ENCODE assay signal across 15 cellular contexts in genomic region chr9:5452286-5452609, GRCh38. TPM values are rescaled to one million over a fixed set of nuclear protein-coding genes. Genes with fewer than 3 reads are reported as not detected.
DNase-seq lines count a peak whose midpoint lies in the region; FAIRE-seq and TF ChIP-seq lines count a peak whose summit lies in the region.
"Had no signal": no experiment of that assay in that cellular context is flagged by ENCODE, and none has a peak within 500 bp of the region (broad histone marks: within the 10 kb centered on the region; RNA-seq: fewer than 3 reads in every experiment).

No MANE protein-coding gene starts in this region.

- H3K4me3 ChIP-seq in neutrophil (ENCODE audit: low read depth in 1 of 2, low read length in 1 of 2): no peak overlapping the region
- H3K4me3 ChIP-seq: gastroesophageal sphincter, smooth muscle cell had no signal

- H3K4me1 Mint-ChIP-seq in T-helper 2 cell treated with Interferon-gamma antibody and Interleukin-4, amounts not matched to agents 5 μg/mL and 100 μg/mL, for 36 hours (ENCODE audit: low read depth): peaks cover 55% of the 10 kb centered on the region
- H3K4me1 Mint-ChIP-seq in activated naive CD8-positive, alpha-beta T cell treated with anti-CD3 and anti-CD28 coated beads for 36 hours: peaks cover 71% of the 10 kb centered on the region

- TF ChIP-seq CTCF in neutrophil (IDR thresholded peaks at IDR 0.05): no peak

- H3K27me3 Mint-ChIP-seq in T-helper 2 cell treated with Interferon-gamma antibody and Interleukin-4, amounts not matched to agents 5 μg/mL and 100 μg/mL, for 36 hours (ENCODE audit: low read depth): no peaks in the 10 kb centered on the region
- H3K27me3 Mint-ChIP-seq in activated naive CD8-positive, alpha-beta T cell treated with anti-CD3 and anti-CD28 coated beads for 36 hours: no peaks in the 10 kb centered on the region

- H3K27ac ChIP-seq in neutrophil: peak overlapping the region; percentile 52

- no peaks in the 10 kb centered on the region for H3K36me3 ChIP-seq in neutrophil

- peak overlapping the region; percentile 51 for H3K27ac Mint-ChIP-seq in T-helper 2 cell treated with Interferon-gamma antibody and Interleukin-4, amounts not matched to agents 5 μg/mL and 100 μg/mL, for 36 hours
- peak overlapping the region; percentile 95 for H3K27ac Mint-ChIP-seq in activated naive CD8-positive, alpha-beta T cell treated with anti-CD3 and anti-CD28 coated beads for 36 hours

- H3K4me3 Mint-ChIP-seq in T-helper 2 cell treated with Interferon-gamma antibody and Interleukin-4, amounts not matched to agents 5 μg/mL and 100 μg/mL, for 36 hours: peak overlapping the region; percentile 89
- peak overlapping the region; percentile 96 for H3K4me3 Mint-ChIP-seq in activated naive CD8-positive, alpha-beta T cell treated with anti-CD3 and anti-CD28 coated beads for 36 hours
- H3K4me3 Mint-ChIP-seq: neural crest cell had no signal

- intact Hi-C loops in head of caudate nucleus (cut with DNase I): loop anchor here (10.0 kb wide), 1 partner anchor 133 kb away; no protein-coding TSS in a partner anchor

- no peaks in the 10 kb centered on the region for H3K27me3 ChIP-seq in neutrophil
- H3K27me3 ChIP-seq: dorsolateral prefrontal cortex, gastroesophageal sphincter had no signal

- peaks cover 18% of the 10 kb centered on the region for H3K36me3 Mint-ChIP-seq in T-helper 2 cell treated with Interferon-gamma antibody and Interleukin-4, amounts not matched to agents 5 μg/mL and 100 μg/mL, for 36 hours (ENCODE audit: low read depth)
- H3K36me3 Mint-ChIP-seq in activated naive CD8-positive, alpha-beta T cell treated with anti-CD3 and anti-CD28 coated beads for 36 hours: peaks cover 31% of the 10 kb centered on the region

- H3K9me3 Mint-ChIP-seq in T-helper 2 cell treated with Interferon-gamma antibody and Interleukin-4, amounts not matched to agents 5 μg/mL and 100 μg/mL, for 36 hours: no peaks in the 10 kb centered on the region
- H3K9me3 Mint-ChIP-seq in activated naive CD8-positive, alpha-beta T cell treated with anti-CD3 and anti-CD28 coated beads for 36 hours: no peaks in the 10 kb centered on the region
- H3K9me3 Mint-ChIP-seq: neural crest cell had no signal

- H3K4me1 ChIP-seq in neutrophil (ENCODE audit: control insufficient read depth in 1 of 2, insufficient read depth in 1 of 2, low read depth in 1 of 2, low read length in 1 of 2): peaks cover 22 to 38% of the 10 kb centered on the region in 2 experiments

- FAIRE-seq in GM19239 (lab: Jason Lieb, UNC): peak; percentile 75

- no peak for DNase-seq in T-helper 2 cell treated with Interferon-gamma antibody and Interleukin-4, amounts not matched to agents 5 μg/mL and 100 μg/mL, for 36 hours (ENCODE audit: low spot score)
- no peak for DNase-seq in T-helper 2 cell
- DNase-seq in GM19239 (ENCODE audit: insufficient read length, low spot score): no peak
- no peak for DNase-seq in activated naive CD8-positive, alpha-beta T cell treated with anti-CD3 and anti-CD28 coated beads for 36 hours
- DNase-seq in head of caudate nucleus: no peak
- no peak for DNase-seq in activated gamma-delta T cell treated with Interleukin-2 at 50 U/mL for 16 hours
- DNase-seq in HK-2 (ENCODE audit: unreplicated experiment): no peak
- DNase-seq: activated CD4-positive, alpha-beta T cell treated with anti-CD3 and anti-CD28 coated beads, Interleukin-2, amount 50 U/mL, for 48 hours; aorta; DMS 273 treated with DMSO at 0.1 percent for 48 hours; dorsolateral prefrontal cortex had no signal

- no peaks in the 10 kb centered on the region for H3K9me3 ChIP-seq in neutrophil
- H3K9me3 ChIP-seq: gastroesophageal sphincter had no signal

RNA-seq across cellular contexts. Expression of gene CD274, which starts 1.9 kb away (rescaled TPM):
- total RNA-seq in activated naive CD8-positive, alpha-beta T cell treated with anti-CD3 and anti-CD28 coated beads for 36 hours: 10 to 100 TPM; 22.0 to 24.6 TPM
- total RNA-seq: neural crest cell had no signal

RNA-seq across cellular contexts. Expression of gene PLGRKT, which starts 14.5 kb away (rescaled TPM):
- 10 to 100 TPM; 27.3 to 27.5 TPM for total RNA-seq in activated naive CD8-positive, alpha-beta T cell treated with anti-CD3 and anti-CD28 coated beads for 36 hours

RNA-seq across cellular contexts. Expression of gene PDCD1LG2, which starts 58.1 kb away (rescaled TPM):
- under 1 TPM in 1 of 2 experiments, not detected in 1; 0.08 TPM for total RNA-seq in activated naive CD8-positive, alpha-beta T cell treated with anti-CD3 and anti-CD28 coated beads for 36 hours
- total RNA-seq: neural crest cell had no signal
